Comparison of ENCODE assay signal across 8 cellular contexts in the genomic region with DNA sequence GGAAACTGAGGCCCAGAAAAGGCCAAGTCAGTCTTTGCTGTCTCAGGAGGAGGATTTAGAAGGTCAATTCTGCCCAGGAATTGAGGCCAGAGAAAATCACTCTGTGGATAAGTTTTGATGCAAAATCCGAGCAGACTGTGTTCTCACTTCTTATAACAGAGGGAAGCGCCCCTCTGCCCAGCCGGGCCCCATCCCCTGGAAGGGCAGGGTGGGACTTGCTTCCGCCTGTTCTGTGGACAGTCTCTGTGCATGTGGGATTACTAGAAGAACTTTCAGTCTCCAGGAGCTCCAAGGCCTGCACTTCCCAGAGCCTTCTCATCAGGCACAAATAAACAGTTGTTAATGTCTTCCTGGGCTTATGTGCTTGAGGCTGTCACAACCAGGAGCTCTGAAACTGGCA.
"Had no signal": no experiment of that assay in that cellular context is flagged by ENCODE, and none has a peak within 500 bp of the region (broad histone marks: within the 10 kb centered on the region; RNA-seq: fewer than 3 reads in every experiment).

No MANE protein-coding gene starts in this region.

- H3K9me3 Mint-ChIP-seq: H9, IgD-negative memory B cell had no signal

- FAIRE-seq: H1, H54, HTR-8/SVneo had no signal

- H3K4me3 Mint-ChIP-seq: H9, IgD-negative memory B cell had no signal

- H3K4me1 Mint-ChIP-seq: IgD-negative memory B cell had no signal

- H3K4me3 ChIP-seq: GM23248 had no signal

- H3K27ac ChIP-seq: GM23248 had no signal

- DNase-seq: GM23248, H9, HCEC 1CT, KBM-7 had no signal

- H2AFZ ChIP-seq: GM23248 had no signal

- H3K9ac ChIP-seq: GM23248 had no signal

- H3K36me3 Mint-ChIP-seq: IgD-negative memory B cell had no signal

- H3K27ac Mint-ChIP-seq: H9, IgD-negative memory B cell had no signal
